In genomic region chr2:46032996-46033395, GRCh38 we compare ENCODE assay signal across 14 cellular contexts.
DNase-seq lines count a peak whose midpoint lies in the region; ATAC-seq lines count a peak whose summit lies in the region.
"Had no signal": no experiment of that assay in that cellular context is flagged by ENCODE, and none has a peak within 500 bp of the region (broad histone marks: within the 10 kb centered on the region; RNA-seq: fewer than 3 reads in every experiment).

No MANE protein-coding gene starts in this region.

- no peak overlapping the region for H3K27ac ChIP-seq in mesendoderm (ENCODE audit: low read depth, low read length)
- H3K27ac ChIP-seq: SJSA1 had no signal

- no peak overlapping the region for H3K9ac ChIP-seq in mesendoderm (ENCODE audit: low read length)

- DNase-seq in activated T-cell treated with anti-CD3 and anti-CD28 coated beads, Interleukin-2, amount 50 U/mL, for 24 hours: peak; percentile 34
- no peak for DNase-seq in activated T-cell treated with anti-CD3 and anti-CD28 coated beads for 4 hours
- peak; percentile 22 for DNase-seq in activated naive CD8-positive, alpha-beta T cell treated with anti-CD3 and anti-CD28 coated beads, Interleukin-2, amount 50 U/mL, for 24 hours
- peak; percentile 8 to 48 (median 46) for DNase-seq in stimulated activated CD4-positive, alpha-beta T cell treated with anti-CD3 and anti-CD28 coated beads, TNF-alpha, amount 100 ng/mL, for 48 hours (ENCODE audit: low read depth in 3 of 3)
- DNase-seq in NCI-H1417 (lab: John Stamatoyannopoulos, UW): no peak
- no peak for DNase-seq in mesendoderm
- DNase-seq in left ventricle myocardium superior: no peak
- DNase-seq: activated gamma-delta T cell; hippocampal formation; NCI-H2107; NK-92 treated with Interleukin-12 subunit alpha and Interleukin-12 subunit beta, amount 100 ng/mL, for 24 hours had no signal

- H4K5ac ChIP-seq in mesendoderm (ENCODE audit: low read length): no peak overlapping the region

- peak; percentile 40 for ATAC-seq in HG02852 (IDR thresholded peaks at IDR 0.05; ENCODE audit: unreplicated experiment)
- peak; percentile 88 for ATAC-seq in activated naive CD8-positive, alpha-beta T cell treated with anti-CD3 and anti-CD28 coated beads, Interleukin-2, amount 50 U/mL, for 24 hours
- ATAC-seq in left ventricle myocardium superior: no peak

- no peak overlapping the region for H3K23ac ChIP-seq in mesendoderm (ENCODE audit: low read length)

- H3K27ac Mint-ChIP-seq in activated T-cell treated with anti-CD3 and anti-CD28 coated beads, Interleukin-2, amount 50 U/mL, for 24 hours: peak overlapping the region; percentile 80
- H3K27ac Mint-ChIP-seq in activated naive CD8-positive, alpha-beta T cell treated with anti-CD3 and anti-CD28 coated beads, Interleukin-2, amount 50 U/mL, for 24 hours: no peak overlapping the region

- peaks cover 20% of the 10 kb centered on the region for H3K4me1 Mint-ChIP-seq in activated T-cell treated with anti-CD3 and anti-CD28 coated beads, Interleukin-2, amount 50 U/mL, for 24 hours (ENCODE audit: low read depth)
- peaks cover 12% of the 10 kb centered on the region for H3K4me1 Mint-ChIP-seq in activated naive CD8-positive, alpha-beta T cell treated with anti-CD3 and anti-CD28 coated beads, Interleukin-2, amount 50 U/mL, for 24 hours
- H3K4me1 Mint-ChIP-seq: central memory CD8-positive, alpha-beta T cell had no signal

- H3K4me2 ChIP-seq in mesendoderm (ENCODE audit: low read length): no peak overlapping the region

- H3K18ac ChIP-seq in mesendoderm (ENCODE audit: low read length): no peak overlapping the region

- intact Hi-C loops in left ventricle myocardium superior (cut with micrococcal nuclease): no loop called here

- no peaks in the 10 kb centered on the region for H3K79me1 ChIP-seq in mesendoderm (ENCODE audit: low read length)

- no peak overlapping the region for H3K4me3 ChIP-seq in mesendoderm (ENCODE audit: low read length)
- H3K4me3 ChIP-seq: SJSA1 had no signal

- H3K4me1 ChIP-seq in mesendoderm (ENCODE audit: control insufficient read depth, low read depth, low read length): no peaks in the 10 kb centered on the region

- no peak overlapping the region for H3K4me3 Mint-ChIP-seq in activated T-cell treated with anti-CD3 and anti-CD28 coated beads, Interleukin-2, amount 50 U/mL, for 24 hours
- no peak overlapping the region for H3K4me3 Mint-ChIP-seq in activated naive CD8-positive, alpha-beta T cell treated with anti-CD3 and anti-CD28 coated beads, Interleukin-2, amount 50 U/mL, for 24 hours
- H3K4me3 Mint-ChIP-seq: central memory CD8-positive, alpha-beta T cell had no signal

- H2BK120ac ChIP-seq in mesendoderm (ENCODE audit: low read depth, low read length): no peak overlapping the region

- H3K79me2 ChIP-seq in mesendoderm (ENCODE audit: control insufficient read depth, insufficient read depth, low read length): no peaks in the 10 kb centered on the region

- H3K27me3 ChIP-seq in mesendoderm (ENCODE audit: insufficient read depth, low read length, poor library complexity): no peaks in the 10 kb centered on the region
- H3K27me3 ChIP-seq: SJSA1 had no signal

- H3K9me3 Mint-ChIP-seq in activated T-cell treated with anti-CD3 and anti-CD28 coated beads, Interleukin-2, amount 50 U/mL, for 24 hours: no peaks in the 10 kb centered on the region
- H3K9me3 Mint-ChIP-seq in activated naive CD8-positive, alpha-beta T cell treated with anti-CD3 and anti-CD28 coated beads, Interleukin-2, amount 50 U/mL, for 24 hours: no peaks in the 10 kb centered on the region
- H3K9me3 Mint-ChIP-seq: central memory CD8-positive, alpha-beta T cell had no signal

- no peak overlapping the region for H2BK15ac ChIP-seq in mesendoderm (replicated peaks; ENCODE audit: low read depth)

- no peak overlapping the region for H2AK5ac ChIP-seq in mesendoderm (ENCODE audit: low read length)

- H4K8ac ChIP-seq in mesendoderm (ENCODE audit: low read depth, low read length): no peak overlapping the region

- H3K4ac ChIP-seq in mesendoderm (ENCODE audit: low read depth, low read length): no peak overlapping the region

- H2BK5ac ChIP-seq in mesendoderm (ENCODE audit: low read length): no peak overlapping the region

- H3K27me3 Mint-ChIP-seq in activated T-cell treated with anti-CD3 and anti-CD28 coated beads, Interleukin-2, amount 50 U/mL, for 24 hours: no peaks in the 10 kb centered on the region
- no peaks in the 10 kb centered on the region for H3K27me3 Mint-ChIP-seq in activated naive CD8-positive, alpha-beta T cell treated with anti-CD3 and anti-CD28 coated beads, Interleukin-2, amount 50 U/mL, for 24 hours
- H3K27me3 Mint-ChIP-seq: central memory CD8-positive, alpha-beta T cell had no signal

- no peak overlapping the region for H3K56ac ChIP-seq in mesendoderm (ENCODE audit: low read length)

- no peaks in the 10 kb centered on the region for H3K36me3 Mint-ChIP-seq in activated T-cell treated with anti-CD3 and anti-CD28 coated beads, Interleukin-2, amount 50 U/mL, for 24 hours (ENCODE audit: low read depth)
- H3K36me3 Mint-ChIP-seq in activated naive CD8-positive, alpha-beta T cell treated with anti-CD3 and anti-CD28 coated beads, Interleukin-2, amount 50 U/mL, for 24 hours (ENCODE audit: low read depth): no peaks in the 10 kb centered on the region

- WGBS in mesendoderm (ENCODE audit: extremely low coverage, insufficient coverage, low lambda C conversion rate): no CpG with 5 or more reads among the region's 5 CpGs

- no peaks in the 10 kb centered on the region for H3K36me3 ChIP-seq in mesendoderm (ENCODE audit: control insufficient read depth, insufficient read depth, low read length)
- H3K36me3 ChIP-seq: SJSA1 had no signal

Comparison
In these comparisons a context has a peak if more than half of its experiments do, and no peak if none do; other contexts are left out.
1. DNase-seq: peak in activated T-cell treated with anti-CD3 and anti-CD28 coated beads, Interleukin-2, amount 50 U/mL, for 24 hours (single experiment), activated naive CD8-positive, alpha-beta T cell treated with anti-CD3 and anti-CD28 coated beads, Interleukin-2, amount 50 U/mL, for 24 hours (single experiment) and stimulated activated CD4-positive, alpha-beta T cell treated with anti-CD3 and anti-CD28 coated beads, TNF-alpha, amount 100 ng/mL, for 48 hours (3 of 3); none in activated T-cell treated with anti-CD3 and anti-CD28 coated beads for 4 hours (single experiment), NCI-H1417 (0 of 3), mesendoderm (single experiment) and left ventricle myocardium superior (single experiment).